ENCODE assay signal across 19 cellular contexts in the genomic region with DNA sequence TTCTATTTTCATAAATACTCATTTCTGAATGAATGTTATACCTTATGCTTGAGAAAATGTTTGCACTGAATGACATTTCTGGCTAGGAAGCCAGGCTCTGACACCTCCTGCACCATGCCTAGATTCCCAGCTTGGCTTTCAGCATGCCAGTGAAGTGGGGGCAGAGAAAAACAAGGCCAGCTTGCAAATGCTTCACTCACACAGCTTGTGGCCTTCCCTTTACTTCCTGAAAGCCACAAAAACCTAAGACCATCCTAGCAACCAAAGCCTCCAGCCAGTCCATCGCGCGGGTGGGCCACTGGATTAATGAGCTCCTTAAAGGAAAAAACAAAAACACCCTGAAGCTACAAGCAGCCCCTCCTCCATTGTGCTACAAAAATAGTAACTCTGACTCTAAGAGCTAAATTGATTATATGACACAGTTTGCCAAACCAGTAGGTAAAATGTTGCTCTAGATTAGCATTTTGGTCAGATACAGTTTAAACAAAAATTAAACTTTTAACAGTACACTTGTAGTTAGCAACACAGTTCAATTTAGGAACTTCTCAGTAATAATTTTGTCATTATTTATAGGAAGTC.
DNase-seq lines count a peak whose midpoint lies in the region; ATAC-seq and TF ChIP-seq lines count a peak whose summit lies in the region.
"Had no signal": no experiment of that assay in that cellular context is flagged by ENCODE, and none has a peak within 500 bp of the region (broad histone marks: within the 10 kb centered on the region; RNA-seq: fewer than 3 reads in every experiment).

No MANE protein-coding gene starts in this region.

- H3K27ac Mint-ChIP-seq in Caco-2 (ENCODE audit: unreplicated experiment), result no peak overlapping the region
- H3K27ac Mint-ChIP-seq: activated T-helper 17 cell treated with anti-CD3 and anti-CD28 coated beads, Interleukin-2, amount 50 U/mL, for 72 hours; B cell; stimulated activated memory B cell treated with anti-CD40 and anti-IgM and Interleukin-4, amounts not matched to agents 10 μg/mL and 1 μg/mL and 100 μg/mL, for 72 hours had no signal

- peaks cover 57% of the 10 kb centered on the region for H3K4me1 ChIP-seq in HUES6 (ENCODE audit: control insufficient read depth, insufficient read depth, low read length)
- peaks cover 71% of the 10 kb centered on the region for H3K4me1 ChIP-seq in iPS-18a (ENCODE audit: control insufficient read depth, low read depth, low read length)
- H3K4me1 ChIP-seq in Caco-2, result no peaks in the 10 kb centered on the region
- no peaks in the 10 kb centered on the region for H3K4me1 ChIP-seq in mucosa of descending colon (ENCODE audit: low read depth)

- no peak overlapping the region for H3K4me3 ChIP-seq in HUES6 (ENCODE audit: low read depth, low read length)
- no peak overlapping the region for H3K4me3 ChIP-seq in dorsolateral prefrontal cortex
- H3K4me3 ChIP-seq in iPS-18a (ENCODE audit: low read length), result peak overlapping the region; percentile 40
- H3K4me3 ChIP-seq in Caco-2 (ENCODE audit: low read depth, low read length), result no peak overlapping the region
- no peak overlapping the region for H3K4me3 ChIP-seq in mucosa of descending colon
- H3K4me3 ChIP-seq: K562 had no signal

- no peaks in the 10 kb centered on the region for H3K4me1 Mint-ChIP-seq in Caco-2 (ENCODE audit: low read depth, unreplicated experiment)
- H3K4me1 Mint-ChIP-seq: B cell; stimulated activated memory B cell treated with anti-CD40 and anti-IgM and Interleukin-4, amounts not matched to agents 10 μg/mL and 1 μg/mL and 100 μg/mL, for 72 hours had no signal

- BruUV-seq in Caco-2 (replicated peaks; lab: Mats Ljungman, UMichigan), result no TSS peak

- DNase-seq in dorsolateral prefrontal cortex, result peak in 6 of 10 donors; percentile 25 to 51 (median 41)
- peak in 6 of 10 donors; percentile 19 to 78 (median 38) for DNase-seq in posterior cingulate gyrus
- no peak for DNase-seq in Caco-2
- no peak for DNase-seq in mucosa of descending colon
- DNase-seq in effector CD4-positive, alpha-beta T cell, result no peak
- DNase-seq in NCI-H510A (lab: John Stamatoyannopoulos, UW), result no peak
- DNase-seq: activated CD4-positive, alpha-beta T cell treated with anti-CD3 and anti-CD28 coated beads, Interleukin-2, amount 50 U/mL, for 48 hours; DMS79; mammary epithelial cell; NCI-H510A treated with DMSO at 0.1 percent for 48 hours; stimulated activated CD4-positive, alpha-beta T cell treated with anti-CD3 and anti-CD28 coated beads, Interleukin-2, amount 100 ng/mL, for 48 hours; T1000 had no signal

- H3K36me3 ChIP-seq in HUES6 (ENCODE audit: control insufficient read depth, insufficient read depth, low read length) (no peaks in the 10 kb centered on the region), iPS-18a (ENCODE audit: control insufficient read depth, low read depth, low read length) (no peaks in the 10 kb centered on the region), Caco-2 (ENCODE audit: control insufficient read depth, insufficient read depth, low read length) (no peaks in the 10 kb centered on the region), mucosa of descending colon (ENCODE audit: low read depth) (no peaks in the 10 kb centered on the region)

- H3K9me3 ChIP-seq in HUES6 (ENCODE audit: control insufficient read depth, insufficient read depth, low read depth, low read length) (0 out of 2 replicates have a peak, but pooled peaks cover 2% of the 10 kb centered on the region), iPS-18a (ENCODE audit: control insufficient read depth, low read depth, low read length) (no peaks in the 10 kb centered on the region), Caco-2 (no peaks in the 10 kb centered on the region), mucosa of descending colon (no peaks in the 10 kb centered on the region)

- no peak overlapping the region for H3K9ac ChIP-seq in HUES6 (ENCODE audit: low read length)
- H3K9ac ChIP-seq in iPS-18a (ENCODE audit: low read length), result peak overlapping the region; percentile 26

- no peaks in the 10 kb centered on the region for H3K27me3 ChIP-seq in HUES6 (ENCODE audit: control insufficient read depth, insufficient read depth, low read length)
- H3K27me3 ChIP-seq in dorsolateral prefrontal cortex, result no peaks in the 10 kb centered on the region
- H3K27me3 ChIP-seq in iPS-18a (ENCODE audit: control insufficient read depth, insufficient read depth, low read length), result no peaks in the 10 kb centered on the region
- no peaks in the 10 kb centered on the region for H3K27me3 ChIP-seq in Caco-2 (replicated peaks; ENCODE audit: control insufficient read depth, insufficient read depth, low read length)

- H3K36me3 Mint-ChIP-seq in Caco-2 (ENCODE audit: insufficient read depth, unreplicated experiment), result no peaks in the 10 kb centered on the region
- H3K36me3 Mint-ChIP-seq: stimulated activated memory B cell treated with anti-CD40 and anti-IgM and Interleukin-4, amounts not matched to agents 10 μg/mL and 1 μg/mL and 100 μg/mL, for 72 hours had no signal

- POLR2A ChIA-PET in Caco-2 (lab: Charles Lee), result no interaction called here

- intact Hi-C loops in dorsolateral prefrontal cortex (cut with DNase I), result no loop called here
- intact Hi-C loops in posterior cingulate gyrus (cut with DNase I), result no loop called here
- intact Hi-C loops in Caco-2 (cut with micrococcal nuclease; ENCODE audit: unreplicated experiment), result no loop called here
- intact Hi-C loops in mucosa of descending colon (cut with DNase I, micrococcal nuclease), result no loop called here

- H3K9me3 Mint-ChIP-seq in Caco-2 (ENCODE audit: unreplicated experiment), result no peaks in the 10 kb centered on the region
- H3K9me3 Mint-ChIP-seq: activated T-helper 17 cell treated with anti-CD3 and anti-CD28 coated beads, Interleukin-2, amount 50 U/mL, for 72 hours; stimulated activated memory B cell treated with anti-CD40 and anti-IgM and Interleukin-4, amounts not matched to agents 10 μg/mL and 1 μg/mL and 100 μg/mL, for 72 hours had no signal

- peaks cover 15% of the 10 kb centered on the region for H3K27me3 Mint-ChIP-seq in Caco-2 (ENCODE audit: insufficient read depth, unreplicated experiment)
- H3K27me3 Mint-ChIP-seq: activated T-helper 17 cell treated with anti-CD3 and anti-CD28 coated beads, Interleukin-2, amount 50 U/mL, for 72 hours; stimulated activated memory B cell treated with anti-CD40 and anti-IgM and Interleukin-4, amounts not matched to agents 10 μg/mL and 1 μg/mL and 100 μg/mL, for 72 hours had no signal

- H3K4me3 Mint-ChIP-seq in Caco-2 (ENCODE audit: unreplicated experiment), result no peak overlapping the region
- H3K4me3 Mint-ChIP-seq: activated T-helper 17 cell treated with anti-CD3 and anti-CD28 coated beads, Interleukin-2, amount 50 U/mL, for 72 hours; B cell; stimulated activated memory B cell treated with anti-CD40 and anti-IgM and Interleukin-4, amounts not matched to agents 10 μg/mL and 1 μg/mL and 100 μg/mL, for 72 hours had no signal

- no peak for TF ChIP-seq CTCF in dorsolateral prefrontal cortex (IDR thresholded peaks at IDR 0.05 in 54 of 56, conservative IDR thresholded peaks at IDR 0.05 in 2 of 56; ENCODE audit: low read depth in 1 of 56, partially characterized antibody in 56 of 56)
- TF ChIP-seq CTCF in Caco-2 (IDR thresholded peaks at IDR 0.05; ENCODE audit: insufficient read depth in 1 of 2, low read depth in 1 of 2, low read length in 1 of 2, severe bottlenecking in 1 of 2, unreplicated experiment in 1 of 2), result no peak
- no peak for TF ChIP-seq CTCF in mucosa of descending colon (IDR thresholded peaks at IDR 0.05)

- peak overlapping the region; percentile 53; the same call in 1 of the 2 replicates for H3K27ac ChIP-seq in HUES6 (ENCODE audit: low read depth, low read length)
- H3K27ac ChIP-seq in dorsolateral prefrontal cortex, result peak overlapping the region in 7 of 59 donors; percentile 9 to 51 (median 19)
- peak overlapping the region; percentile 60 for H3K27ac ChIP-seq in iPS-18a (ENCODE audit: low read length)
- H3K27ac ChIP-seq: epithelial cell of prostate had no signal

- CTCF ChIA-PET in Caco-2 (lab: Charles Lee), result no interaction called here

- no peak for ATAC-seq in mucosa of descending colon
- ATAC-seq: activated T-helper 17 cell treated with anti-CD3 and anti-CD28 coated beads, Interleukin-2, amount 50 U/mL, for 72 hours; K562; stimulated activated memory B cell treated with anti-CD40 and anti-IgM and Interleukin-4, amounts not matched to agents 10 μg/mL and 1 μg/mL and 100 μg/mL, for 72 hours had no signal

Comparison
In these comparisons a context has a peak if more than half of its experiments do, and no peak if none do; other contexts are left out.
1. DNase-seq: peak in dorsolateral prefrontal cortex (6 of 10) and posterior cingulate gyrus (6 of 10); none in Caco-2 (0 of 2), mucosa of descending colon (0 of 3), effector CD4-positive, alpha-beta T cell (single experiment) and NCI-H510A (single experiment).